In genomic region chr5:159916841-159917761, GRCh38 we compare ENCODE assay signal across 9 cellular contexts. TPM values are rescaled to one million over a fixed set of nuclear protein-coding genes. Genes with fewer than 3 reads are reported as not detected.
DNase-seq lines count a peak whose midpoint lies in the region; TF ChIP-seq lines count a peak whose summit lies in the region.
"Had no signal": no experiment of that assay in that cellular context is flagged by ENCODE, and none has a peak within 500 bp of the region (broad histone marks: within the 10 kb centered on the region; RNA-seq: fewer than 3 reads in every experiment).

No MANE protein-coding gene starts in this region.

- BruUV-seq in OCI-LY7 (replicated peaks; lab: Mats Ljungman, UMichigan), result no TSS peak

- H3K9me2 ChIP-seq in OCI-LY7 (ENCODE audit: insufficient read depth, low read length), result no peaks in the 10 kb centered on the region

- H3K4me1 ChIP-seq in iPS DF 6.9 (ENCODE audit: control insufficient read depth, insufficient read depth, low read length), result no peaks in the 10 kb centered on the region; the same call in 1 of the 2 replicates
- H3K4me1 ChIP-seq in smooth muscle cell (ENCODE audit: low read depth), result no peaks in the 10 kb centered on the region
- no peaks in the 10 kb centered on the region for H3K4me1 ChIP-seq in OCI-LY7 (ENCODE audit: insufficient read depth, low read length, poor library complexity, severe bottlenecking)

- H3K4me2 ChIP-seq in smooth muscle cell (peak overlapping the region; percentile 95), OCI-LY7 (ENCODE audit: low read length) (no peak overlapping the region)

- H3K79me2 ChIP-seq in smooth muscle cell (ENCODE audit: low read depth) (no peaks in the 10 kb centered on the region), OCI-LY7 (ENCODE audit: insufficient read depth, low read depth, low read length) (no peaks in the 10 kb centered on the region)

- peak overlapping the region; percentile 33 for H3K4me3 Mint-ChIP-seq in activated naive CD8-positive, alpha-beta T cell treated with anti-CD3 and anti-CD28 coated beads for 36 hours

- H3K27me3 ChIP-seq in H7 (ENCODE audit: control insufficient read depth, insufficient read depth, low read length) (peaks cover 26% of the 10 kb centered on the region), iPS DF 6.9 (ENCODE audit: control insufficient read depth, insufficient read depth, low read length) (peaks cover 9% of the 10 kb centered on the region), smooth muscle cell (ENCODE audit: low read depth) (peaks cover 44% of the 10 kb centered on the region)

- H3K9me3 Mint-ChIP-seq in activated naive CD8-positive, alpha-beta T cell treated with anti-CD3 and anti-CD28 coated beads for 36 hours, result no peaks in the 10 kb centered on the region

- WGBS in iPS DF 6.9 (ENCODE audit: insufficient coverage, insufficient read length), result no CpG with 5 or more reads among the region's 36 CpGs
- WGBS in smooth muscle cell (ENCODE audit: low lambda C conversion rate), result 87% methylated on average over 36 of the region's 36 CpGs

- intact Hi-C loops in OCI-LY7 (cut with micrococcal nuclease; ENCODE audit: unreplicated experiment), result no loop called here

- H3K27ac Mint-ChIP-seq in activated naive CD8-positive, alpha-beta T cell treated with anti-CD3 and anti-CD28 coated beads for 36 hours, result no peak overlapping the region

- TF ChIP-seq CTCF in smooth muscle cell (IDR thresholded peaks at IDR 0.05; ENCODE audit: borderline replicate concordance, insufficient read depth, poor library complexity, severe bottlenecking) (no peak), OCI-LY7 (conservative IDR thresholded peaks at IDR 0.05; ENCODE audit: low read length) (no peak)

- H3K9ac ChIP-seq in smooth muscle cell (ENCODE audit: low read depth), result no peak overlapping the region

- POLR2A ChIA-PET in OCI-LY7 (lab: Charles Lee), result no interaction called here

- CTCF ChIA-PET in OCI-LY7 (lab: Charles Lee; ENCODE audit: unreplicated experiment), result no interaction called here

- H3K9me3 ChIP-seq in iPS DF 6.9 (ENCODE audit: control insufficient read depth, insufficient read depth, low read length), result no peaks in the 10 kb centered on the region
- H3K9me3 ChIP-seq in smooth muscle cell (replicated peaks; ENCODE audit: low read depth), result no peaks in the 10 kb centered on the region
- H3K9me3 ChIP-seq in OCI-LY7 (ENCODE audit: low read length), result no peaks in the 10 kb centered on the region

- no peak overlapping the region for H3K27ac ChIP-seq in iPS DF 6.9 (ENCODE audit: low read length)
- no peak overlapping the region for H3K27ac ChIP-seq in smooth muscle cell (ENCODE audit: low read depth)
- no peak overlapping the region for H3K27ac ChIP-seq in OCI-LY7 (ENCODE audit: low read depth, low read length, poor library complexity, severe bottlenecking)

- H2AFZ ChIP-seq in smooth muscle cell (ENCODE audit: low read depth) (peak overlapping the region; percentile 60), OCI-LY7 (ENCODE audit: low read length) (no peak overlapping the region)

- H3K4me3 ChIP-seq in H7 (ENCODE audit: insufficient read depth, low read depth, low read length) (peak overlapping the region; percentile 25), iPS DF 6.9 (ENCODE audit: low read length) (peak overlapping the region; percentile 51; the same call in 1 of the 2 replicates), smooth muscle cell (peak overlapping the region; percentile 58), OCI-LY7 (ENCODE audit: low read depth, low read length, poor library complexity, severe bottlenecking) (no peak overlapping the region)

- no peaks in the 10 kb centered on the region for H3K36me3 ChIP-seq in H7 (replicated peaks; ENCODE audit: control insufficient read depth, insufficient read depth, low read length)
- H3K36me3 ChIP-seq in iPS DF 6.9 (ENCODE audit: control insufficient read depth, insufficient read depth, low read length), result no peaks in the 10 kb centered on the region
- H3K36me3 ChIP-seq in smooth muscle cell (ENCODE audit: low read depth), result no peaks in the 10 kb centered on the region
- no peaks in the 10 kb centered on the region for H3K36me3 ChIP-seq in OCI-LY7 (ENCODE audit: insufficient read depth, low read length)

- peaks cover 10% of the 10 kb centered on the region for H3K4me1 Mint-ChIP-seq in activated naive CD8-positive, alpha-beta T cell treated with anti-CD3 and anti-CD28 coated beads for 36 hours

- peaks cover 63% of the 10 kb centered on the region for H3K27me3 Mint-ChIP-seq in activated naive CD8-positive, alpha-beta T cell treated with anti-CD3 and anti-CD28 coated beads for 36 hours

- peaks cover 7% of the 10 kb centered on the region for H3F3A ChIP-seq in smooth muscle cell (ENCODE audit: low read depth)

- H4K20me1 ChIP-seq in smooth muscle cell (ENCODE audit: low read depth) (no peaks in the 10 kb centered on the region), OCI-LY7 (ENCODE audit: insufficient read depth, low read length) (no peaks in the 10 kb centered on the region)

- H3K36me3 Mint-ChIP-seq in activated naive CD8-positive, alpha-beta T cell treated with anti-CD3 and anti-CD28 coated beads for 36 hours, result no peaks in the 10 kb centered on the region

- DNase-seq in H7 (no peak), iPS DF 6.9 (ENCODE audit: low read depth, low spot score) (no peak), smooth muscle cell (lab: John Stamatoyannopoulos, UW; ENCODE audit: unreplicated experiment) (no peak), OCI-LY7 (ENCODE audit: low spot score) (no peak), GM19240 (ENCODE audit: insufficient read length, low spot score) (no peak), AML-193 (lab: John Stamatoyannopoulos, UW) (no peak), amniotic stem cell (lab: John Stamatoyannopoulos, UW) (no peak)
- DNase-seq in activated naive CD8-positive, alpha-beta T cell treated with anti-CD3 and anti-CD28 coated beads for 36 hours, result no peak

RNA-seq across cellular contexts. Expression of gene ADRA1B, which starts 0.8 kb away (rescaled TPM):
- total RNA-seq in H7 (2014; rRNA removed; shearing (Covaris generic)), result 0.14 TPM in 1 of 2 replicates, not detected in the other
- total RNA-seq in activated naive CD8-positive, alpha-beta T cell treated with anti-CD3 and anti-CD28 coated beads for 36 hours, result not detected
- total RNA-seq in smooth muscle cell (0.09 and 0.36 TPM in 2 replicates), OCI-LY7 (2022) (not detected in 2 replicates)
- polyA plus RNA-seq in smooth muscle cell, result 0.34 and 1.2 TPM in 2 replicates
- total RNA-seq in OCI-LY7 (2014; rRNA removed; shearing (Covaris generic)), result not detected in 2 replicates
- total RNA-seq: T-helper 1 cell treated with Interleukin-12 subunit alpha and Interleukin-12 subunit beta and Interleukin-4 antibody, amounts not matched to agents 30 ng/mL and 1 ng/mL, for 36 hours had no signal
